Comparison of ENCODE assay signal across 16 cellular contexts in the genomic region with DNA sequence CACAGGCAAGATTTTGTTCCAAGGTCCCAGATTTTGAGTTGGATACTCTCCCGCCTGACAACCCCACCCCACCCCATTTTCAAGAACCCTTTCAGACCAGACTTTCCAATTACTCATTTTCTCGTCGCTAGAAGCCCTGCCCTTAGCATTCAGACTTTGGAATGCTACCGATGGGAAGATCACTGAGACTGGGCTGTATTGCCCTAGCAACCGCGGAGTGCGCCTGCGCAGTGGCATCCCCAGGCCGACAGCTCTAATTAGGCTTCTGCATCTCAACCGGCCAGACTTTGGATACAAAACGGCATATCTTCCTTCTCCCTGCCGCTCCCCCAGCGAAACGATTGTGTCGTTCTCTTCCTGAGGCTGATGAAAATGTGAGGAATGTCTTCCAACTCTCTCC. TPM values are rescaled to one million over a fixed set of nuclear protein-coding genes. Genes with fewer than 3 reads are reported as not detected.
DNase-seq lines count a peak whose midpoint lies in the region; ATAC-seq and TF ChIP-seq lines count a peak whose summit lies in the region.
"Had no signal": no experiment of that assay in that cellular context is flagged by ENCODE, and none has a peak within 500 bp of the region (broad histone marks: within the 10 kb centered on the region; RNA-seq: fewer than 3 reads in every experiment).

No MANE protein-coding gene starts in this region.

- H3K9me3 ChIP-seq in left ventricle myocardium inferior (replicated peaks): no peaks in the 10 kb centered on the region
- H3K9me3 ChIP-seq: esophagus squamous epithelium, spleen had no signal

- DNase-seq in NCI-H1105 (lab: John Stamatoyannopoulos, UW) (peak; percentile 51), SK-MEL-5 (ENCODE audit: low read depth, low spot score) (peak; percentile 3), left ventricle myocardium inferior (peak; percentile 29), posterior cingulate gyrus (peak; percentile 45 to 95 (median 70)), HuH-7.5 (ENCODE audit: low spot score) (no peak), SHP77 treated with DMSO at 0.1 percent for 48 hours (lab: John Stamatoyannopoulos, UW) (no peak)
- DNase-seq: activated CD8-positive, alpha-beta memory T cell treated with anti-CD3 and anti-CD28 coated beads, Interleukin-2, amount 10 ng/mL, durations not matched to agents 7 days and 5 days; activated gamma-delta T cell; esophagus squamous epithelium; kidney glomerular epithelial cell; SIG-M5; spleen had no signal

- intact Hi-C loops in left ventricle myocardium inferior (cut with micrococcal nuclease) (no loop called here), posterior cingulate gyrus (cut with DNase I) (no loop called here)

- no peak overlapping the region for H3K27ac ChIP-seq in left ventricle myocardium inferior (replicated peaks)
- H3K27ac ChIP-seq: BLaER1 treated with 17β-estradiol and CSF1 and Interleukin-3, amounts not matched to agents 10 nM and 100 nM; esophagus squamous epithelium; spleen had no signal

- in situ Hi-C loops in SK-MEL-5 (cut with HindIII; ENCODE audit: low pct_unique_long_range_greater_than_20kb, low sequenced_read_pairs): no loop called here

- ATAC-seq in esophagus mucosa: no peak
- ATAC-seq: activated CD8-positive, alpha-beta memory T cell treated with anti-CD3 and anti-CD28 coated beads, Interleukin-2, amount 10 ng/mL, durations not matched to agents 7 days and 5 days; stimulated activated memory B cell treated with anti-CD40 and anti-IgM and Interleukin-4, amounts not matched to agents 10 μg/mL and 1 μg/mL and 100 μg/mL, for 72 hours had no signal

- H3K27me3 ChIP-seq in left ventricle myocardium inferior (ENCODE audit: low read depth): no peaks in the 10 kb centered on the region
- H3K27me3 ChIP-seq: esophagus squamous epithelium had no signal

- no peak for TF ChIP-seq CTCF in left ventricle myocardium inferior (IDR thresholded peaks at IDR 0.05; ENCODE audit: borderline replicate concordance)

- no peaks in the 10 kb centered on the region for H3K36me3 ChIP-seq in left ventricle myocardium inferior
- H3K36me3 ChIP-seq: BLaER1 treated with 17β-estradiol and CSF1 and Interleukin-3, amounts not matched to agents 10 nM and 100 nM; esophagus squamous epithelium; spleen had no signal

- no peaks in the 10 kb centered on the region for H3K4me1 ChIP-seq in left ventricle myocardium inferior
- H3K4me1 ChIP-seq: BLaER1 treated with 17β-estradiol and CSF1 and Interleukin-3, amounts not matched to agents 10 nM and 100 nM; spleen had no signal

- H3K4me3 ChIP-seq in left ventricle myocardium inferior: no peak overlapping the region
- H3K4me3 ChIP-seq: BLaER1 treated with 17β-estradiol and CSF1 and Interleukin-3, amounts not matched to agents 10 nM and 100 nM; esophagus squamous epithelium; spleen had no signal

RNA-seq across cellular contexts. Expression of a gene that starts 3.4 kb away (rescaled TPM):
- total RNA-seq in SK-MEL-5 (2014; rRNA removed; shearing (Covaris generic)): not detected in 2 replicates
- polyA plus RNA-seq in SK-MEL-5 (2015; cell fraction: cytosol; rRNA removed): 0.18 TPM in 1 of 2 replicates, not detected in the other
- not detected in 2 replicates for polyA plus RNA-seq in SK-MEL-5 (2015; cell fraction: nucleus; rRNA removed)
- total RNA-seq in left ventricle myocardium inferior (0.08 TPM), esophagus mucosa (not detected)
- total RNA-seq: activated CD8-positive, alpha-beta memory T cell treated with anti-CD3 and anti-CD28 coated beads, Interleukin-2, amount 10 ng/mL, durations not matched to agents 7 days and 5 days; esophagus squamous epithelium; osteocyte; spleen had no signal

Comparison
In these comparisons a context has a peak if more than half of its experiments do, and no peak if none do; other contexts are left out.
1. DNase-seq: peak in NCI-H1105 (single experiment), SK-MEL-5 (single experiment), left ventricle myocardium inferior (single experiment) and posterior cingulate gyrus (10 of 10); none in HuH-7.5 (single experiment) and SHP77 treated with DMSO at 0.1 percent for 48 hours (single experiment).